ENCODE assay signal across 33 cellular contexts in the genomic region with DNA sequence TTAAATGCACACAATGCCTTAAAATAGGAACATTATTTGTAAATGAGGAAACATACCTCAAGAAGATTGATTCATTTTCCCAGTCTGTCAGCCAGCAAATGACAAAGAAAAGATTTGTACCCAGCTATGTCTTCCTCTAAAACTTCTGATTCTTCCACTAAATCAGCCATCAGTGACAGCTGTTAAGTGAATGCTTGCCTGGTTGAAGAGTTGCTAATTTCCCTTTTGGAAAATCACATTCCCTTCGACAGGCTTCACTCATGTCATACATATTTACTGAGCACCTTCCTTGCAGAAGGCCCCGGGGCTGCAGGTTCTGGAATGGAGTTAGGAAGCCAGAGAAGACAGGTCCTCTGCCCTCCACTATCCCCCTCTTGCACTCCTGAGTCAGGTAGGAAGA.
"Had no signal": no experiment of that assay in that cellular context is flagged by ENCODE, and none has a peak within 500 bp of the region (broad histone marks: within the 10 kb centered on the region; RNA-seq: fewer than 3 reads in every experiment).

No MANE protein-coding gene starts in this region.

- ATAC-seq: activated CD4-positive, CD25-positive, alpha-beta regulatory T cell treated with anti-CD3 and anti-CD28 coated beads, Interleukin-2, amount 50 U/mL, for 24 hours; activated CD8-positive, alpha-beta T cell treated with anti-CD3 and anti-CD28 coated beads for 36 hours; activated naive CD8-positive, alpha-beta T cell treated with anti-CD3 and anti-CD28 coated beads, Interleukin-2, amount 50 U/mL, for 24 hours; body of pancreas; foreskin keratinocyte; gastrocnemius medialis; heart left ventricle; T-helper 17 cell had no signal

- H3K4me1 ChIP-seq: adrenal gland, body of pancreas, breast epithelium, colonic mucosa, esophagus muscularis mucosa, foreskin keratinocyte, gastrocnemius medialis, heart left ventricle had no signal

- DNase-seq: activated B cell treated with CpG ODN at 0.5 μM for 24 hours; activated CD4-positive, alpha-beta T cell treated with anti-CD3 and anti-CD28 coated beads for 48 hours; activated CD4-positive, alpha-beta T cell treated with anti-CD3 and anti-CD28 coated beads, Interleukin-2, amount 50 U/mL, for 1 hour; activated CD4-positive, alpha-beta T cell treated with anti-CD3 and anti-CD28 coated beads, Interleukin-2, amount 50 U/mL, for 48 hours; activated CD8-positive, alpha-beta memory T cell treated with anti-CD3 and anti-CD28 coated beads for 24 hours; activated CD8-positive, alpha-beta T cell treated with anti-CD3 and anti-CD28 coated beads for 36 hours; activated effector memory CD4-positive, alpha-beta T cell treated with anti-CD3 and anti-CD28 coated beads, Interleukin-2, amount 50 U/mL, for 16 hours; activated naive CD4-positive, alpha-beta T cell treated with anti-CD3 and anti-CD28 coated beads for 36 hours; activated naive CD8-positive, alpha-beta T cell treated with anti-CD3 and anti-CD28 coated beads for 36 hours; activated naive CD8-positive, alpha-beta T cell treated with anti-CD3 and anti-CD28 coated beads, Interleukin-2, amount 50 U/mL, for 24 hours; activated T-cell treated with anti-CD3 and anti-CD28 coated beads, Interleukin-2, amount 50 U/mL, for 1 hour; activated T-cell treated with anti-CD3 and anti-CD28 coated beads, Interleukin-2, amount 50 U/mL, for 48 hours; adrenal gland; amygdala; aorta; body of pancreas; central memory CD4-positive, alpha-beta T cell; cerebellar nuclear complex; colonic mucosa; effector memory CD4-positive, alpha-beta T cell; erythroblast; foreskin keratinocyte; gastrocnemius medialis; glutamatergic neuron; heart left ventricle; T-helper 1 cell; T-helper 17 cell; T1000; WERI-Rb-1 had no signal

- H3K36me3 ChIP-seq: adrenal gland, breast epithelium, cardiac muscle cell, colonic mucosa, esophagus muscularis mucosa, gastrocnemius medialis, heart left ventricle, WERI-Rb-1 had no signal

- H3K27ac ChIP-seq: adrenal gland, body of pancreas, breast epithelium, cardiac muscle cell, colonic mucosa, esophagus muscularis mucosa, foreskin keratinocyte, gastrocnemius medialis, heart left ventricle, WERI-Rb-1 had no signal

- H3K4me3 ChIP-seq: adrenal gland, body of pancreas, breast epithelium, cardiac muscle cell, colonic mucosa, esophagus muscularis mucosa, gastrocnemius medialis, heart left ventricle had no signal

- H3K9me3 ChIP-seq: adrenal gland, colonic mucosa had no signal

- H3K27me3 ChIP-seq: body of pancreas, breast epithelium, cardiac muscle cell, colonic mucosa, heart left ventricle had no signal
